Comparison of ENCODE assay signal across 11 cellular contexts in the genomic region with DNA sequence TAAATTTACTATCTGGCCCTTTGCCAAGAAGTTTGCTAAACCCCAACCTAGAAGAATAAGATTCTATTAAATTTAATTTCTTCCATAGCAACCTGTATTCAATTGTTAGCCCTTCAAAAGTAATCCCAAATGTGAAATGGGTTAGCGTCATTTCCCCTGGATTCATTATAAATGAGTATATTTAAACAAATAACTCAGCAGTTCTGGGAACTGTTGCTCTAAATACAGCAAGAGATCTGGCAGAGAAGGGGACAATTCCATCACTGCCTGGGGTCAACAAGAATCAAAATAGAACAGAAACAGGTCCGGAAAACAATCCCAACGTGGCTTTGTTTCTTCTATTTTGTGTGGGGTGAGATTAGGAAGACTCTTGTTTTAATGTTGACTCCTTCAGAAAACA. TPM values are rescaled to one million over a fixed set of nuclear protein-coding genes. Genes with fewer than 3 reads are reported as not detected.
"Had no signal": no experiment of that assay in that cellular context is flagged by ENCODE, and none has a peak within 500 bp of the region (broad histone marks: within the 10 kb centered on the region; RNA-seq: fewer than 3 reads in every experiment).

No MANE protein-coding gene starts in this region.

- H2AFZ ChIP-seq: GM23248 had no signal

- H3K4me3 Mint-ChIP-seq: HFFc6, IgD-negative memory B cell had no signal

- ATAC-seq: HCT116, HepG2 had no signal

- H3K36me3 ChIP-seq: HAP-1 had no signal

- H3K4me1 Mint-ChIP-seq: IgD-negative memory B cell had no signal

- H3K27ac Mint-ChIP-seq: HFFc6, IgD-negative memory B cell had no signal

- DNase-seq: GM23248, GOT3, H7, HFFc6 had no signal

- H3K9me3 ChIP-seq: HAP-1 had no signal

- H3K9ac ChIP-seq: GM23248 had no signal

- H3K27ac ChIP-seq: GM23248, HL-60 had no signal

- H3K4me3 ChIP-seq: GM23248, HAP-1 had no signal

RNA-seq across cellular contexts. Expression of a gene that starts 56.7 kb away (rescaled TPM):
- total RNA-seq: GM23248, H4, HepG2, HFFc6, HT1080 had no signal
- polyA plus RNA-seq: GM23248, HepG2, IgD-negative memory B cell had no signal
